ENCODE assay signal across 1 cellular context in genomic region chr14:54189358-54190354, GRCh38.
TF ChIP-seq lines count a peak whose summit lies in the region.

No MANE protein-coding gene starts in this region.

TF ChIP-seq in K562, 482 proteins besides CTCF, POLR2A, EP300 and RAD21 (continued from another document):
- TF ChIP-seq ZNF609 (CRISPR knock-in tag; IDR thresholded peaks at IDR 0.05; ENCODE audit: borderline replicate concordance) (no peak), ZNF143 (CRISPR knock-in tag; IDR thresholded peaks at IDR 0.05) (no peak), TAF7 (tag; IDR thresholded peaks at IDR 0.05) (no peak), RAD51 (IDR thresholded peaks at IDR 0.05; ENCODE audit: borderline replicate concordance, low read depth) (peak; percentile 91), KAT2B (IDR thresholded peaks at IDR 0.05; ENCODE audit: low read depth, low read length) (no peak), IRF9 (tag; IDR thresholded peaks at IDR 0.05) (no peak), C11orf30 (IDR thresholded peaks at IDR 0.05; ENCODE audit: low read depth) (peak; percentile 32; the same call in 1 of the 2 replicates), NFE2 (IDR thresholded peaks at IDR 0.05; ENCODE audit: low read depth) (peak; percentile 73), CBFA2T2 (conservative IDR thresholded peaks at IDR 0.05) (peak; percentile 31; the same call in 1 of the 2 replicates), TAF9B (IDR thresholded peaks at IDR 0.05; ENCODE audit: partially characterized antibody) (no peak), POLR3G (IDR thresholded peaks at IDR 0.05; ENCODE audit: extremely low read depth, insufficient read length, insufficient replicate concordance) (no peak), BHLHE40 (IDR thresholded peaks at IDR 0.05; ENCODE audit: low read length) (0 out of 2 replicates have a peak, but pooled peaks have one; percentile 9), TOE1 (IDR thresholded peaks at IDR 0.05; ENCODE audit: borderline replicate concordance) (peak; percentile 91), TOE1 (CRISPR knock-in tag; IDR thresholded peaks at IDR 0.05; ENCODE audit: borderline replicate concordance, low read depth) (no peak), GTF2E2 (tag; IDR thresholded peaks at IDR 0.05) (no peak), TFE3 (CRISPR knock-in tag; IDR thresholded peaks at IDR 0.05) (peak; percentile 98), SFPQ (IDR thresholded peaks at IDR 0.05; ENCODE audit: low read depth, low read length) (no peak), BACH1 (tag; IDR thresholded peaks at IDR 0.05) (peak; percentile 38; the same call in 1 of the 2 replicates), USF2 (CRISPR knock-in tag; IDR thresholded peaks at IDR 0.05) (peak; percentile 65), E2F6 (IDR thresholded peaks at IDR 0.05; ENCODE audit: borderline replicate concordance in 1 of 2, extremely low read depth in 1 of 2, insufficient read depth in 1 of 2, insufficient read length in 1 of 2, low read depth in 1 of 2, low read length in 1 of 2, poor library complexity in 1 of 2, severe bottlenecking in 1 of 2) (no peak), HOXB6 (CRISPR knock-in tag; IDR thresholded peaks at IDR 0.05; ENCODE audit: borderline replicate concordance) (no peak)
